In the genomic region with DNA sequence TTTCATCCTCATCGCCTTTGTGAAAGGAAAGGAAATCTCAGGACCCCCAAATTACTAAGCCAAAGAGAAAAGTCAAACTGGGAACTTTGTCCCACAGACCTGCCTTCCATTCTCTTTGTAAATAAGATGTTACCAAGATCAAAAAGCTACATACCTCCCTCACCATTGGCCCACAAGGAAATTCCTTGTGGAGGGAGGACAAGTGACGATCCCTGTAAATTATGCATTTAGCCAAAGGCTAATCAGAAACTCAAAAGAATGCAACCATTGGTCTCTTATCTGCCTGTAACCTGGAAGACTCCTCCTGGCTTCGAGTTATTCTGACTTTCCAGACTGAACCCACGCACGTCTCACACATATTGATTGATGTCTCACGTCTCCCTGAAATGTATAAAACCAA, we compare ENCODE assay signal across 1 cellular context.
TF ChIP-seq lines count a peak whose summit lies in the region.

No MANE protein-coding gene starts in this region.

TF ChIP-seq in GM23338, 12 proteins besides CTCF, POLR2A, EP300 and RAD21 (continued from another document):
- TF ChIP-seq ETS1 (IDR thresholded peaks at IDR 0.05) = no peak
- TF ChIP-seq ZNF331 (CRISPR knock-in tag; IDR thresholded peaks at IDR 0.05; ENCODE audit: low read depth) = no peak
- TF ChIP-seq CREB1 (CRISPR knock-in tag; IDR thresholded peaks at IDR 0.05; ENCODE audit: low read depth) = no peak
- no peak for TF ChIP-seq EZH2 (IDR thresholded peaks at IDR 0.05; ENCODE audit: low read depth, unreplicated experiment)
- TF ChIP-seq NANOG (IDR thresholded peaks at IDR 0.05; ENCODE audit: borderline replicate concordance) = no peak
- no peak for TF ChIP-seq POLR2AphosphoS5 (IDR thresholded peaks at IDR 0.05; ENCODE audit: low read depth)
- TF ChIP-seq EZH2phosphoT487 (IDR thresholded peaks at IDR 0.05; ENCODE audit: unreplicated experiment) = no peak
- TF ChIP-seq, protein P1, sequence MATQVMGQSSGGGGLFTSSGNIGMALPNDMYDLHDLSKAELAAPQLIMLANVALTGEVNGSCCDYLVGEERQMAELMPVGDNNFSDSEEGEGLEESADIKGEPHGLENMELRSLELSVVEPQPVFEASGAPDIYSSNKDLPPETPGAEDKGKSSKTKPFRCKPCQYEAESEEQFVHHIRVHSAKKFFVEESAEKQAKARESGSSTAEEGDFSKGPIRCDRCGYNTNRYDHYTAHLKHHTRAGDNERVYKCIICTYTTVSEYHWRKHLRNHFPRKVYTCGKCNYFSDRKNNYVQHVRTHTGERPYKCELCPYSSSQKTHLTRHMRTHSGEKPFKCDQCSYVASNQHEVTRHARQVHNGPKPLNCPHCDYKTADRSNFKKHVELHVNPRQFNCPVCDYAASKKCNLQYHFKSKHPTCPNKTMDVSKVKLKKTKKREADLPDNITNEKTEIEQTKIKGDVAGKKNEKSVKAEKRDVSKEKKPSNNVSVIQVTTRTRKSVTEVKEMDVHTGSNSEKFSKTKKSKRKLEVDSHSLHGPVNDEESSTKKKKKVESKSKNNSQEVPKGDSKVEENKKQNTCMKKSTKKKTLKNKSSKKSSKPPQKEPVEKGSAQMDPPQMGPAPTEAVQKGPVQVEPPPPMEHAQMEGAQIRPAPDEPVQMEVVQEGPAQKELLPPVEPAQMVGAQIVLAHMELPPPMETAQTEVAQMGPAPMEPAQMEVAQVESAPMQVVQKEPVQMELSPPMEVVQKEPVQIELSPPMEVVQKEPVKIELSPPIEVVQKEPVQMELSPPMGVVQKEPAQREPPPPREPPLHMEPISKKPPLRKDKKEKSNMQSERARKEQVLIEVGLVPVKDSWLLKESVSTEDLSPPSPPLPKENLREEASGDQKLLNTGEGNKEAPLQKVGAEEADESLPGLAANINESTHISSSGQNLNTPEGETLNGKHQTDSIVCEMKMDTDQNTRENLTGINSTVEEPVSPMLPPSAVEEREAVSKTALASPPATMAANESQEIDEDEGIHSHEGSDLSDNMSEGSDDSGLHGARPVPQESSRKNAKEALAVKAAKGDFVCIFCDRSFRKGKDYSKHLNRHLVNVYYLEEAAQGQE (IDR thresholded peaks at IDR 0.05; ENCODE audit: unreplicated experiment) = no peak
